In genomic region chr20:3165473-3166337, GRCh38 we compare ENCODE assay signal across 11 cellular contexts. TPM values are rescaled to one million over a fixed set of nuclear protein-coding genes. Genes with fewer than 3 reads are reported as not detected.
DNase-seq lines count a peak whose midpoint lies in the region; ATAC-seq, FAIRE-seq and TF ChIP-seq lines count a peak whose summit lies in the region.
"Had no signal": no experiment of that assay in that cellular context is flagged by ENCODE, and none has a peak within 500 bp of the region (broad histone marks: within the 10 kb centered on the region; RNA-seq: fewer than 3 reads in every experiment).

No MANE protein-coding gene starts in this region.

- ATAC-seq in PC-3 = peak; percentile 60
- no peak for ATAC-seq in GM18873 (IDR thresholded peaks at IDR 0.05; ENCODE audit: low FRiP score, unreplicated experiment)

- H3K4me3 Mint-ChIP-seq in activated CD4-positive, alpha-beta memory T cell treated with anti-CD3 and anti-CD28 coated beads, Interleukin-2, amount 10 ng/mL, durations not matched to agents 7 days and 5 days = no peak overlapping the region
- H3K4me3 Mint-ChIP-seq: activated naive CD8-positive, alpha-beta T cell treated with anti-CD3 and anti-CD28 coated beads, Interleukin-2, amount 10 ng/mL, durations not matched to agents 7 days and 5 days; T-helper 1 cell treated with Interleukin-12 subunit alpha and Interleukin-12 subunit beta and Interleukin-4 antibody, amounts not matched to agents 30 μg/mL and 1 μg/mL, for 36 hours had no signal

- H3F3A ChIP-seq in PC-3 (ENCODE audit: low read length, unreplicated experiment) = no peaks in the 10 kb centered on the region

- CTCF ChIA-PET in PC-3 (lab: Charles Lee) = no interaction called here
- CTCF ChIA-PET in activated CD4-positive, alpha-beta memory T cell treated with anti-CD3 and anti-CD28 coated beads, Interleukin-2, amount 10 ng/mL, durations not matched to agents 7 days and 5 days (lab: Charles Lee) = no interaction called here

- no peaks in the 10 kb centered on the region for H3K79me2 ChIP-seq in PC-3 (ENCODE audit: low read length)

- no peak overlapping the region for H3K9ac ChIP-seq in PC-3 (ENCODE audit: low read length)
- H3K9ac ChIP-seq: KMS-11 had no signal

- FAIRE-seq in frontal cortex (lab: Jason Lieb, UNC) = no peak

- intact Hi-C loops in PC-3 (cut with micrococcal nuclease) (no loop called here), tibial artery (cut with DNase I; ENCODE audit: low total_unique reads) (no loop called here)

- TF ChIP-seq CTCF in PC-3 (conservative IDR thresholded peaks at IDR 0.05; ENCODE audit: low read depth, low read length) (no peak), tibial artery (IDR thresholded peaks at IDR 0.05) (no peak)

- H3K4me1 ChIP-seq in PC-3 (ENCODE audit: insufficient read depth, low read length) (no peaks in the 10 kb centered on the region; the same call in 1 of the 2 replicates), tibial artery (peaks cover 0 to 14% (median 0%) of the 10 kb centered on the region in 4 donors)

- H3K27ac Mint-ChIP-seq in activated CD4-positive, alpha-beta memory T cell treated with anti-CD3 and anti-CD28 coated beads, Interleukin-2, amount 10 ng/mL, durations not matched to agents 7 days and 5 days = no peak overlapping the region
- H3K27ac Mint-ChIP-seq: activated naive CD8-positive, alpha-beta T cell treated with anti-CD3 and anti-CD28 coated beads, Interleukin-2, amount 10 ng/mL, durations not matched to agents 7 days and 5 days; T-helper 1 cell treated with Interleukin-12 subunit alpha and Interleukin-12 subunit beta and Interleukin-4 antibody, amounts not matched to agents 30 μg/mL and 1 μg/mL, for 36 hours had no signal

- no peaks in the 10 kb centered on the region for H3K36me3 ChIP-seq in PC-3 (ENCODE audit: low read depth, low read length)
- H3K36me3 ChIP-seq in tibial artery = peaks cover 0 to 8% (median 0%) of the 10 kb centered on the region in 3 donors

- peak overlapping the region; percentile 57; the same call in 1 of the 2 replicates for H3K4me3 ChIP-seq in PC-3 (ENCODE audit: low read length)
- H3K4me3 ChIP-seq in tibial artery = no peak overlapping the region

- peak; percentile 65 for DNase-seq in NCI-H748 (lab: John Stamatoyannopoulos, UW; ENCODE audit: unreplicated experiment)
- no peak for DNase-seq in NCI-H748 treated with DMSO at 0.1 percent for 48 hours (lab: John Stamatoyannopoulos, UW)
- DNase-seq in PC-3 = peak; percentile 35
- peak; percentile 51 to 54 for DNase-seq in frontal cortex (ENCODE audit: low spot score in 2 of 2)
- DNase-seq in tibial artery = peak; percentile 44 to 67
- DNase-seq in EL = no peak
- DNase-seq in activated CD4-positive, alpha-beta memory T cell treated with anti-CD3 and anti-CD28 coated beads, Interleukin-2, amount 10 ng/mL, durations not matched to agents 7 days and 5 days = no peak
- DNase-seq: activated naive CD8-positive, alpha-beta T cell treated with anti-CD3 and anti-CD28 coated beads, Interleukin-2, amount 10 ng/mL, durations not matched to agents 7 days and 5 days had no signal

- H3K27me3 Mint-ChIP-seq in activated CD4-positive, alpha-beta memory T cell treated with anti-CD3 and anti-CD28 coated beads, Interleukin-2, amount 10 ng/mL, durations not matched to agents 7 days and 5 days = peaks cover 24% of the 10 kb centered on the region

- no peaks in the 10 kb centered on the region for H3K9me2 ChIP-seq in PC-3 (replicated peaks; ENCODE audit: low read length)

- no peaks in the 10 kb centered on the region for H3K9me3 ChIP-seq in PC-3 (ENCODE audit: low read length)
- no peaks in the 10 kb centered on the region for H3K9me3 ChIP-seq in tibial artery

- H3K4me2 ChIP-seq in PC-3 (ENCODE audit: low read length) = peak overlapping the region; percentile 79; the same call in 1 of the 2 replicates
- H3K4me2 ChIP-seq: KMS-11 had no signal

- H3K27ac ChIP-seq in PC-3 (ENCODE audit: low read length) = no peak overlapping the region
- H3K27ac ChIP-seq in tibial artery = no peak overlapping the region
- H3K27ac ChIP-seq: KMS-11 had no signal

- no TSS peak for BruUV-seq in PC-3 (replicated peaks; lab: Mats Ljungman, UMichigan)

- H4K20me1 ChIP-seq in PC-3 (ENCODE audit: low read length) = no peaks in the 10 kb centered on the region

- peak overlapping the region; percentile 76 for H2AFZ ChIP-seq in PC-3 (ENCODE audit: low read length)

- no peaks in the 10 kb centered on the region for H3K27me3 ChIP-seq in PC-3 (ENCODE audit: low read length)
- peaks cover 0 to 29% of the 10 kb centered on the region in 2 donors for H3K27me3 ChIP-seq in tibial artery

- no peaks in the 10 kb centered on the region for H3K9me3 Mint-ChIP-seq in activated CD4-positive, alpha-beta memory T cell treated with anti-CD3 and anti-CD28 coated beads, Interleukin-2, amount 10 ng/mL, durations not matched to agents 7 days and 5 days
- H3K9me3 Mint-ChIP-seq: activated naive CD8-positive, alpha-beta T cell treated with anti-CD3 and anti-CD28 coated beads, Interleukin-2, amount 10 ng/mL, durations not matched to agents 7 days and 5 days; T-helper 1 cell treated with Interleukin-12 subunit alpha and Interleukin-12 subunit beta and Interleukin-4 antibody, amounts not matched to agents 30 μg/mL and 1 μg/mL, for 36 hours had no signal

- no peaks in the 10 kb centered on the region for H3K36me3 Mint-ChIP-seq in activated CD4-positive, alpha-beta memory T cell treated with anti-CD3 and anti-CD28 coated beads, Interleukin-2, amount 10 ng/mL, durations not matched to agents 7 days and 5 days (ENCODE audit: low read depth)
- H3K36me3 Mint-ChIP-seq: activated naive CD8-positive, alpha-beta T cell treated with anti-CD3 and anti-CD28 coated beads, Interleukin-2, amount 10 ng/mL, durations not matched to agents 7 days and 5 days had no signal

- no peaks in the 10 kb centered on the region for H3K4me1 Mint-ChIP-seq in activated CD4-positive, alpha-beta memory T cell treated with anti-CD3 and anti-CD28 coated beads, Interleukin-2, amount 10 ng/mL, durations not matched to agents 7 days and 5 days
- H3K4me1 Mint-ChIP-seq: activated naive CD8-positive, alpha-beta T cell treated with anti-CD3 and anti-CD28 coated beads, Interleukin-2, amount 10 ng/mL, durations not matched to agents 7 days and 5 days had no signal

- POLR2A ChIA-PET in PC-3 (lab: Charles Lee; ENCODE audit: unreplicated experiment) = interaction anchor here (0.6 kb wide), 1 partner anchor 80 kb away, joined by 38 read pairs; no protein-coding TSS in a partner anchor
- POLR2A ChIA-PET in activated CD4-positive, alpha-beta memory T cell treated with anti-CD3 and anti-CD28 coated beads, Interleukin-2, amount 10 ng/mL, durations not matched to agents 7 days and 5 days (lab: Charles Lee) = interaction anchor here (1.0 kb wide), 1 partner anchor 8 kb away, joined by 3 read pairs; no protein-coding TSS in a partner anchor

RNA-seq across cellular contexts. Expression of gene FASTKD5, which starts 6.0 kb away (rescaled TPM):
- 16.8 and 25.2 TPM in 2 replicates for total RNA-seq in PC-3 (2014; rRNA removed)
- 24.9 TPM for total RNA-seq in frontal cortex
- 10 to 100 TPM; 20.1 to 20.8 TPM for total RNA-seq in activated CD4-positive, alpha-beta memory T cell treated with anti-CD3 and anti-CD28 coated beads, Interleukin-2, amount 10 ng/mL, durations not matched to agents 7 days and 5 days

RNA-seq across cellular contexts. Expression of gene UBOX5, which starts 6.0 kb away (rescaled TPM):
- total RNA-seq in PC-3 (2014; rRNA removed) (4.3 and 4.5 TPM in 2 replicates), frontal cortex (2.0 TPM)
- 10 to 100 TPM in 1 of 2 experiments, 1 to 10 TPM in 1; 8.4 to 10.7 TPM for total RNA-seq in activated CD4-positive, alpha-beta memory T cell treated with anti-CD3 and anti-CD28 coated beads, Interleukin-2, amount 10 ng/mL, durations not matched to agents 7 days and 5 days

RNA-seq across cellular contexts. Expression of gene LZTS3, which starts 7.6 kb away (rescaled TPM):
- total RNA-seq in PC-3 (2014; rRNA removed) (6.4 and 8.9 TPM in 2 replicates), frontal cortex (13.9 TPM)
- 1 to 10 TPM in 1 of 2 experiments, under 1 TPM in 1; 0.90 to 1.0 TPM for total RNA-seq in activated CD4-positive, alpha-beta memory T cell treated with anti-CD3 and anti-CD28 coated beads, Interleukin-2, amount 10 ng/mL, durations not matched to agents 7 days and 5 days

RNA-seq across cellular contexts. Expression of gene DDRGK1, which starts 38.8 kb away (rescaled TPM):
- total RNA-seq in PC-3 (2014; rRNA removed) (97.7 and 122 TPM in 2 replicates), frontal cortex (20.8 TPM)
- total RNA-seq in activated CD4-positive, alpha-beta memory T cell treated with anti-CD3 and anti-CD28 coated beads, Interleukin-2, amount 10 ng/mL, durations not matched to agents 7 days and 5 days = 10 to 100 TPM; 66.6 to 68.3 TPM

RNA-seq across cellular contexts. Expression of gene ITPA, which starts 43.6 kb away (rescaled TPM):
- total RNA-seq in PC-3 (2014; rRNA removed) = 117 and 121 TPM in 2 replicates
- 47.3 TPM for total RNA-seq in frontal cortex
- 10 to 100 TPM; 42.3 to 49.2 TPM for total RNA-seq in activated CD4-positive, alpha-beta memory T cell treated with anti-CD3 and anti-CD28 coated beads, Interleukin-2, amount 10 ng/mL, durations not matched to agents 7 days and 5 days

Comparison
In these comparisons a context has a peak if more than half of its experiments do, and no peak if none do; other contexts are left out.
1. DNase-seq: peak in NCI-H748 (single experiment), PC-3 (single experiment), frontal cortex (2 of 2) and tibial artery (2 of 2); none in NCI-H748 treated with DMSO at 0.1 percent for 48 hours (single experiment), EL (single experiment) and activated CD4-positive, alpha-beta memory T cell treated with anti-CD3 and anti-CD28 coated beads, Interleukin-2, amount 10 ng/mL, durations not matched to agents 7 days and 5 days (single experiment).